19 cellular contexts compared by ENCODE assay signal in genomic region chr11:73249858-73250773, GRCh38. TPM values are rescaled to one million over a fixed set of nuclear protein-coding genes. Genes with fewer than 3 reads are reported as not detected.
DNase-seq lines count a peak whose midpoint lies in the region; ATAC-seq and TF ChIP-seq lines count a peak whose summit lies in the region.
"Had no signal": no experiment of that assay in that cellular context is flagged by ENCODE, and none has a peak within 500 bp of the region (broad histone marks: within the 10 kb centered on the region; RNA-seq: fewer than 3 reads in every experiment).

No MANE protein-coding gene starts in this region.

- no peaks in the 10 kb centered on the region for H3K9me3 ChIP-seq in upper lobe of right lung
- H3K9me3 ChIP-seq: BLaER1 treated with 17β-estradiol and CSF1 and Interleukin-3, amounts not matched to agents 10 nM and 100 nM; left ventricle myocardium inferior; SK-N-SH had no signal

- H3K27me3 ChIP-seq in upper lobe of right lung: no peaks in the 10 kb centered on the region
- H3K27me3 ChIP-seq: BLaER1 treated with 17β-estradiol and CSF1 and Interleukin-3, amounts not matched to agents 10 nM and 100 nM had no signal

- no peak overlapping the region for H3K4me3 ChIP-seq in fibroblast of pulmonary artery (replicated peaks; ENCODE audit: low read depth, low read length)
- no peak overlapping the region for H3K4me3 ChIP-seq in upper lobe of right lung
- H3K4me3 ChIP-seq: BLaER1 treated with 17β-estradiol and CSF1 and Interleukin-3, amounts not matched to agents 10 nM and 100 nM; left ventricle myocardium inferior had no signal

- DNase-seq in stimulated activated CD4-positive, alpha-beta T cell treated with anti-CD3 and anti-CD28 coated beads, Interleukin-15, amount 100 ng/mL, for 24 hours: peak; percentile 32
- DNase-seq in stimulated activated CD4-positive, alpha-beta T cell treated with anti-CD3 and anti-CD28 coated beads, Interleukin-4, amount 100 ng/mL, for 4 hours: no peak
- DNase-seq in NOMO-1 treated with dmso at 0.1 percent for 144 hours (lab: John Stamatoyannopoulos, UW; ENCODE audit: unreplicated experiment): peak; percentile 27
- peak; percentile 24 for DNase-seq in fibroblast of pulmonary artery (ENCODE audit: low read depth)
- peak; percentile 67 for DNase-seq in upper lobe of right lung
- DNase-seq in RKO (ENCODE audit: low spot score): no peak
- DNase-seq in effector CD4-positive, alpha-beta T cell: no peak
- DNase-seq in NCI-H510A treated with DMSO at 0.1 percent for 48 hours (lab: John Stamatoyannopoulos, UW): no peak
- DNase-seq: activated T-cell treated with anti-CD3 and anti-CD28 coated beads, Interleukin-2, amount 50 U/mL, for 4 hours; effector memory CD4-positive, alpha-beta T cell; head of caudate nucleus; left ventricle myocardium inferior; NCI-H1105; NCI-H526; SK-N-SH; substantia nigra had no signal

- no peak for ATAC-seq in upper lobe of right lung

- no peaks in the 10 kb centered on the region for H3K4me1 ChIP-seq in upper lobe of right lung
- H3K4me1 ChIP-seq: left ventricle myocardium inferior had no signal

- H3K27ac ChIP-seq in upper lobe of right lung: no peak overlapping the region
- H3K27ac ChIP-seq: BLaER1 treated with 17β-estradiol and CSF1 and Interleukin-3, amounts not matched to agents 10 nM and 100 nM; left ventricle myocardium inferior had no signal

- intact Hi-C loops in upper lobe of right lung (cut with DNase I): no loop called here

- H3K36me3 ChIP-seq in upper lobe of right lung: no peaks in the 10 kb centered on the region
- H3K36me3 ChIP-seq: BLaER1 treated with 17β-estradiol and CSF1 and Interleukin-3, amounts not matched to agents 10 nM and 100 nM; left ventricle myocardium inferior had no signal

- TF ChIP-seq CTCF in fibroblast of pulmonary artery (IDR thresholded peaks at IDR 0.05; ENCODE audit: low read length, missing control alignments): no peak
- no peak for TF ChIP-seq CTCF in upper lobe of right lung (IDR thresholded peaks at IDR 0.05)

RNA-seq across cellular contexts. Expression of gene P2RY6, which starts 22.0 kb away (rescaled TPM):
- 3.2 TPM for total RNA-seq in upper lobe of right lung
- total RNA-seq: activated T-cell treated with anti-CD3 and anti-CD28 coated beads, Interleukin-2, amount 50 U/mL, for 4 hours; natural killer cell treated with Interleukin-12 subunit alpha and Interleukin-12 subunit beta and Interleukin-15 and Interleukin-18, amount 100 ng/mL, for 72 hours had no signal

RNA-seq across cellular contexts. Expression of gene P2RY2, which starts 32.0 kb away (rescaled TPM):
- total RNA-seq in upper lobe of right lung: 7.4 TPM
- total RNA-seq: activated T-cell treated with anti-CD3 and anti-CD28 coated beads, Interleukin-2, amount 50 U/mL, for 4 hours; H4 had no signal

RNA-seq across cellular contexts. Expression of gene ARHGEF17, which starts 58.0 kb away (rescaled TPM):
- total RNA-seq in upper lobe of right lung: 74.5 TPM

Comparison
In these comparisons a context has a peak if more than half of its experiments do, and no peak if none do; other contexts are left out.
1. DNase-seq: peak in stimulated activated CD4-positive, alpha-beta T cell treated with anti-CD3 and anti-CD28 coated beads, Interleukin-15, amount 100 ng/mL, for 24 hours (single experiment), NOMO-1 treated with dmso at 0.1 percent for 144 hours (single experiment), fibroblast of pulmonary artery (single experiment) and upper lobe of right lung (single experiment); none in stimulated activated CD4-positive, alpha-beta T cell treated with anti-CD3 and anti-CD28 coated beads, Interleukin-4, amount 100 ng/mL, for 4 hours (0 of 2), RKO (single experiment), effector CD4-positive, alpha-beta T cell (single experiment) and NCI-H510A treated with DMSO at 0.1 percent for 48 hours (single experiment).